In genomic region chr10:46050956-46051355, GRCh38 we compare ENCODE assay signal across 27 cellular contexts. TPM values are rescaled to one million over a fixed set of nuclear protein-coding genes. Genes with fewer than 3 reads are reported as not detected.
DNase-seq lines count a peak whose midpoint lies in the region; ATAC-seq, FAIRE-seq and TF ChIP-seq lines count a peak whose summit lies in the region.
"Had no signal": no experiment of that assay in that cellular context is flagged by ENCODE, and none has a peak within 500 bp of the region (broad histone marks: within the 10 kb centered on the region; RNA-seq: fewer than 3 reads in every experiment).

No MANE protein-coding gene starts in this region.

- H3K4me3 ChIP-seq in mammary epithelial cell (replicated peaks in 1 of 3; ENCODE audit: insufficient read depth in 1 of 3, low read depth in 2 of 3, low read length in 3 of 3): no peak overlapping the region
- H3K4me3 ChIP-seq in HepG2 (replicated peaks in 1 of 3; ENCODE audit: insufficient read depth in 1 of 3, low read depth in 2 of 3, low read length in 3 of 3): no peak overlapping the region
- H3K4me3 ChIP-seq: heart right ventricle, left lung, sigmoid colon, suprapubic skin had no signal

- no peaks in the 10 kb centered on the region for H3K36me3 ChIP-seq in mammary epithelial cell (ENCODE audit: insufficient read depth, low read length)
- no peaks in the 10 kb centered on the region for H3K36me3 ChIP-seq in HepG2 (replicated peaks in 1 of 2; ENCODE audit: control insufficient read depth in 1 of 2, insufficient read depth in 2 of 2, low read length in 2 of 2)
- H3K36me3 ChIP-seq: heart right ventricle, left lung, sigmoid colon, suprapubic skin had no signal

- in situ Hi-C loops in KBM-7 (cut with MboI; ENCODE audit: low pct_unique_long_range_greater_than_20kb, low sequenced_read_pairs) (no loop called here), mammary epithelial cell (cut with MboI; ENCODE audit: low sequenced_read_pairs in 2 of 2) (no loop called here), HepG2 (cut with HindIII; ENCODE audit: extremely low pct_ligation_motif_present, low pct_unique_long_range_greater_than_20kb) (no loop called here)

- no peak overlapping the region for H4K91ac ChIP-seq in H9 (ENCODE audit: insufficient read length, low read depth, low read length)

- no peak overlapping the region for H2BK5ac ChIP-seq in H9 (ENCODE audit: insufficient read length, low read length)

- H3K27ac ChIP-seq in mammary epithelial cell (ENCODE audit: insufficient read depth, low read depth, low read length) (no peak overlapping the region), HepG2 (ENCODE audit: extremely low read length, insufficient read depth, low read length) (no peak overlapping the region), H9 (ENCODE audit: insufficient read length, low read depth, low read length) (no peak overlapping the region)
- H3K27ac ChIP-seq: C4-2B, heart right ventricle, left lung, sigmoid colon, suprapubic skin had no signal

- FAIRE-seq in HepG2 (lab: Jason Lieb, UNC): no peak
- FAIRE-seq: D721Med, RCC 7860, urothelium cell line had no signal

- no peak overlapping the region for H3K4ac ChIP-seq in H9 (ENCODE audit: low read depth, low read length)

- H2AK5ac ChIP-seq in H9 (ENCODE audit: insufficient read length, low read length): no peak overlapping the region

- intact Hi-C loops in mammary epithelial cell (cut with micrococcal nuclease) (no loop called here), HepG2 (cut with micrococcal nuclease; ENCODE audit: unreplicated experiment) (loop anchor here (5.0 kb wide), 1 partner anchor 46 kb away; no protein-coding TSS in a partner anchor)

- BruUV-seq in mammary epithelial cell (replicated peaks; lab: Mats Ljungman, UMichigan) (no TSS peak), HepG2 (replicated peaks; lab: Mats Ljungman, UMichigan) (no TSS peak)

- no peak overlapping the region for H2AFZ ChIP-seq in mammary epithelial cell (ENCODE audit: low read depth, low read length)
- H2AFZ ChIP-seq in HepG2 (ENCODE audit: low read length): no peak overlapping the region
- H2AFZ ChIP-seq in H9 (ENCODE audit: low read length): no peak overlapping the region

- H4K8ac ChIP-seq in H9 (replicated peaks; ENCODE audit: insufficient read length, low read depth, low read length): no peak overlapping the region

- no peaks in the 10 kb centered on the region for H3K36me3 Mint-ChIP-seq in H9 (ENCODE audit: insufficient read depth in 1 of 3, low read depth in 3 of 3)
- H3K36me3 Mint-ChIP-seq: brain had no signal

- TF ChIP-seq EP300 in HepG2 (IDR thresholded peaks at IDR 0.05; ENCODE audit: low read depth in 2 of 2, low read length in 2 of 2) (no peak), HepG2 (CRISPR knock-in tag; IDR thresholded peaks at IDR 0.05; ENCODE audit: borderline replicate concordance) (no peak)

- WGBS in mammary epithelial cell (ENCODE audit: low coverage, missing lambda C conversion rate): 71% methylated on average over 6 of the region's 6 CpGs
- 76% methylated on average over 6 of the region's 6 CpGs for WGBS in HepG2 (ENCODE audit: low lambda C conversion rate)
- WGBS in H9 (ENCODE audit: extremely low coverage, insufficient read length, low lambda C conversion rate): no CpG with 5 or more reads among the region's 6 CpGs

- H2BK15ac ChIP-seq in H9 (ENCODE audit: low read depth, low read length): no peak overlapping the region

- H3K9ac ChIP-seq in mammary epithelial cell (ENCODE audit: insufficient read depth, low read length) (no peak overlapping the region), HepG2 (ENCODE audit: insufficient read depth, low read depth, low read length) (no peak overlapping the region), H9 (ENCODE audit: extremely low read depth, insufficient read length, low read length) (no peak overlapping the region)

- dilution Hi-C loops in mammary epithelial cell (cut with HindIII; ENCODE audit: low sequenced_read_pairs): no loop called here

- H3K9me3 Mint-ChIP-seq in H9: no peaks in the 10 kb centered on the region; a peak in 1 of 5 replicates
- H3K9me3 Mint-ChIP-seq: brain had no signal

- CTCF ChIA-PET in mammary epithelial cell (lab: Charles Lee; ENCODE audit: low non-redundant PET) (no interaction called here), HepG2 (lab: Yijun Ruan, JAX; ENCODE audit: low intra/inter-chr PET ratio, low total read pairs) (no interaction called here)

- H3K27me3 Mint-ChIP-seq in H9 (ENCODE audit: low read depth): peaks cover 6% of the 10 kb centered on the region

- H2BK120ac ChIP-seq in H9 (ENCODE audit: low read depth, low read length, poor library complexity, severe bottlenecking): no peak overlapping the region

- H3K14ac ChIP-seq in H9 (ENCODE audit: insufficient read depth, low read length): no peak overlapping the region

- no peak overlapping the region for H4K5ac ChIP-seq in H9 (ENCODE audit: insufficient read length, low read depth, low read length)

- H2BK20ac ChIP-seq in H9 (ENCODE audit: low read depth, low read length, poor library complexity, severe bottlenecking): no peak overlapping the region

- H4K20me1 ChIP-seq in mammary epithelial cell (ENCODE audit: insufficient read depth, low read length) (no peaks in the 10 kb centered on the region), HepG2 (ENCODE audit: insufficient read depth, low read length) (no peaks in the 10 kb centered on the region), H9 (ENCODE audit: control insufficient read depth, insufficient read depth, insufficient read length) (no peaks in the 10 kb centered on the region)

- no peak overlapping the region for H3K4me3 Mint-ChIP-seq in H9
- H3K4me3 Mint-ChIP-seq: brain, nephron had no signal

- no peak for ATAC-seq in HepG2
- ATAC-seq in stimulated activated naive CD8-positive, alpha-beta T cell treated with anti-CD3 and anti-CD28 coated beads, Interleukin-15, Interleukin-2, amounts not matched to agents 100 U/mL and 50 U/mL, for 24 hours: no peak
- ATAC-seq: heart right ventricle, left lung had no signal

- H3K27me3 ChIP-seq in mammary epithelial cell (ENCODE audit: insufficient read depth, low read length) (no peaks in the 10 kb centered on the region), HepG2 (ENCODE audit: control insufficient read depth in 1 of 2, insufficient read depth in 2 of 2, low read length in 2 of 2) (no peaks in the 10 kb centered on the region), H9 (ENCODE audit: insufficient read depth, low read length) (no peaks in the 10 kb centered on the region)
- H3K27me3 ChIP-seq: suprapubic skin had no signal

- H3K4me1 Mint-ChIP-seq in H9: peaks cover 43 to 50% of the 10 kb centered on the region in 2 experiments
- H3K4me1 Mint-ChIP-seq: brain, nephron had no signal

- no peak overlapping the region for H3T11ph ChIP-seq in H9 (ENCODE audit: low read length)

- H3K18ac ChIP-seq in H9 (ENCODE audit: insufficient read length, low read depth, low read length): no peak overlapping the region

- H3K79me2 ChIP-seq in mammary epithelial cell (ENCODE audit: insufficient read depth, low read length): no peaks in the 10 kb centered on the region
- H3K79me2 ChIP-seq in HepG2 (ENCODE audit: insufficient read depth, low read length): no peaks in the 10 kb centered on the region
- H3K79me2 ChIP-seq in H9 (ENCODE audit: insufficient read depth, low read length): no peaks in the 10 kb centered on the region

- peak; percentile 30 for DNase-seq in EH (ENCODE audit: low read depth)
- DNase-seq in KBM-7: peak; percentile 62
- DNase-seq in mammary epithelial cell: peak; percentile 33
- no peak for DNase-seq in HepG2 (ENCODE audit: low spot score)
- DNase-seq in H9: no peak
- DNase-seq in stimulated activated naive CD4-positive, alpha-beta T cell (lab: John Stamatoyannopoulos, UW): no peak
- DNase-seq in Kasumi-1 (lab: John Stamatoyannopoulos, UW): no peak
- DNase-seq in stimulated activated naive CD8-positive, alpha-beta T cell treated with anti-CD3 and anti-CD28 coated beads, Interleukin-15, Interleukin-2, amounts not matched to agents 100 U/mL and 50 U/mL, for 24 hours: no peak
- DNase-seq: activated CD4-positive, alpha-beta T cell treated with anti-CD3 and anti-CD28 coated beads, Interleukin-2, amount 50 U/mL, for 4 hours; activated CD8-positive, alpha-beta memory T cell treated with anti-CD3 and anti-CD28 coated beads, Interleukin-2, amount 50 U/mL, for 4 hours; GF-D8; heart right ventricle; left lung; midbrain; NCI-H1092 treated with DMSO at 0.1 percent for 48 hours; NCI-H2081; posterior cingulate gyrus; sigmoid colon; T-helper 2 cell had no signal

- TF ChIP-seq POLR2A in HepG2 (IDR thresholded peaks at IDR 0.05; ENCODE audit: insufficient read depth in 1 of 2, low read depth in 2 of 2, low read length in 2 of 2): no peak

- no peaks in the 10 kb centered on the region for H3K23me2 ChIP-seq in H9 (ENCODE audit: insufficient read length, low read depth, low read length, poor library complexity, severe bottlenecking)

- no peak for TF ChIP-seq CTCF in mammary epithelial cell (conservative IDR thresholded peaks at IDR 0.05 in 1 of 2, IDR thresholded peaks at IDR 0.05 in 1 of 2; ENCODE audit: extremely low read depth in 1 of 2, insufficient read depth in 1 of 2, low read depth in 1 of 2, low read length in 2 of 2)
- no peak for TF ChIP-seq CTCF in HepG2 (CRISPR knock-in tag; IDR thresholded peaks at IDR 0.05)
- no peak for TF ChIP-seq CTCF in H9 (conservative IDR thresholded peaks at IDR 0.05)

- no peaks in the 10 kb centered on the region for H3K79me1 ChIP-seq in H9 (ENCODE audit: insufficient read depth, low read depth, low read length, poor library complexity, severe bottlenecking)

- POLR2A ChIA-PET in HepG2 (lab: Yijun Ruan, JAX): interaction anchor here (3.1 kb wide), 1 partner anchor 19 kb away, joined by 49 read pairs; no protein-coding TSS in a partner anchor

- no peak overlapping the region for H3K56ac ChIP-seq in H9 (ENCODE audit: insufficient read length, low read depth, low read length)

- H2BK12ac ChIP-seq in H9 (ENCODE audit: insufficient read length, low read depth, low read length): no peak overlapping the region

- H3K9me3 ChIP-seq in mammary epithelial cell (replicated peaks; ENCODE audit: insufficient read depth, low read length) (no peaks in the 10 kb centered on the region), HepG2 (ENCODE audit: low read length) (no peaks in the 10 kb centered on the region), H9 (ENCODE audit: control insufficient read depth, low read depth, low read length) (no peaks in the 10 kb centered on the region)
- H3K9me3 ChIP-seq: heart right ventricle, left lung, sigmoid colon, suprapubic skin had no signal

- H3K23ac ChIP-seq in H9 (ENCODE audit: insufficient read length, low read depth, low read length): no peak overlapping the region

- H3K4me1 ChIP-seq in mammary epithelial cell (ENCODE audit: insufficient read depth, low read length) (no peaks in the 10 kb centered on the region), HepG2 (ENCODE audit: insufficient read depth, low read length) (peaks cover 87% of the 10 kb centered on the region), H9 (ENCODE audit: insufficient read depth, low read length) (peaks cover 13% of the 10 kb centered on the region; the same call in 1 of the 2 replicates)
- H3K4me1 ChIP-seq: heart right ventricle, left lung, sigmoid colon had no signal

- TF ChIP-seq RAD21 in HepG2 (CRISPR knock-in tag; IDR thresholded peaks at IDR 0.05): no peak

- H3K4me2 ChIP-seq in mammary epithelial cell (ENCODE audit: insufficient read depth, low read depth, low read length) (no peak overlapping the region), HepG2 (ENCODE audit: low read depth, low read length) (no peak overlapping the region), H9 (ENCODE audit: insufficient read depth, insufficient read length, low read length) (no peak overlapping the region)

- H3K27ac Mint-ChIP-seq in H9: no peak overlapping the region; a peak in 1 of 7 replicates
- H3K27ac Mint-ChIP-seq: brain, nephron had no signal

RNA-seq across cellular contexts. Expression of gene MSMB, which starts 4.9 kb away (rescaled TPM):
- not detected for total RNA-seq in mammary epithelial cell
- not detected for polyA plus RNA-seq in mammary epithelial cell
- polyA minus RNA-seq in mammary epithelial cell: not detected
- total RNA-seq in HepG2 (2016; rRNA removed; fragmentation: Illumina TruSeq; extraction: Trizol): not detected in 2 replicates
- total RNA-seq in HepG2 (2016; cell fraction: cytosol; rRNA removed; fragmentation: Illumina TruSeq; extraction: Trizol; ENCODE audit: low read depth): not detected in 2 replicates
- not detected in 2 replicates for total RNA-seq in HepG2 (2016; cell fraction: insoluble cytoplasmic fraction; rRNA removed; fragmentation: Illumina TruSeq; extraction: Trizol)
- total RNA-seq in HepG2 (2016; cell fraction: membrane; rRNA removed; fragmentation: Illumina TruSeq; extraction: Trizol): not detected in 2 replicates
- not detected in 2 replicates for total RNA-seq in HepG2 (2016; cell fraction: nucleus; rRNA removed; fragmentation: Illumina TruSeq; extraction: Trizol)
- 0.84 and 1.3 TPM in 2 replicates for polyA plus RNA-seq in HepG2 (2011; rRNA removed)
- not detected in 2 replicates for polyA plus RNA-seq in HepG2 (2011; cell fraction: cytosol; rRNA removed)
- not detected in 2 replicates for polyA plus RNA-seq in HepG2 (2011; cell fraction: nucleus; rRNA removed)
- 4.1 and 8.1 TPM in 2 replicates for polyA plus RNA-seq in HepG2 (2012)
- not detected in 2 replicates for polyA plus RNA-seq in HepG2 (2016; cell fraction: cytosol; fragmentation: Illumina TruSeq; extraction: Trizol; ENCODE audit: low read depth)
- polyA plus RNA-seq in HepG2 (2016; cell fraction: insoluble cytoplasmic fraction; fragmentation: Illumina TruSeq; extraction: Trizol; ENCODE audit: low read depth): not detected in 2 replicates
- not detected in 2 replicates for polyA plus RNA-seq in HepG2 (2016; cell fraction: membrane; fragmentation: Illumina TruSeq; extraction: Trizol; ENCODE audit: low read depth)
- not detected in 2 replicates for polyA plus RNA-seq in HepG2 (2016; cell fraction: nucleus; fragmentation: Illumina TruSeq; extraction: Trizol; ENCODE audit: insufficient read depth, low read depth)
- polyA minus RNA-seq in HepG2 (2011; rRNA and poly(A)+ RNA removed; ENCODE audit: low replicate concordance): not detected in 2 replicates
- not detected in 2 replicates for polyA minus RNA-seq in HepG2 (2011; cell fraction: cytosol; rRNA and poly(A)+ RNA removed)
- not detected in 2 replicates for polyA minus RNA-seq in HepG2 (2011; cell fraction: nucleus; rRNA and poly(A)+ RNA removed)
- total RNA-seq in H9 (2021): not detected in 2 replicates
- total RNA-seq: heart right ventricle, NCI-H460, sigmoid colon had no signal
- polyA plus RNA-seq: heart right ventricle, sigmoid colon had no signal

RNA-seq across cellular contexts. Expression of gene NCOA4, which starts 20.5 kb away (rescaled TPM):
- total RNA-seq in mammary epithelial cell (100 to 1,000 TPM in 1 of 2 donors, 10 to 100 TPM in 1; 94.2 to 171 TPM), HepG2 (2016; rRNA removed; fragmentation: Illumina TruSeq; extraction: Trizol) (306 and 519 TPM in 2 replicates), H9 (2021) (83.3 and 83.9 TPM in 2 replicates)
- polyA plus RNA-seq in mammary epithelial cell (87.3 TPM), HepG2 (2011; rRNA removed) (324 and 400 TPM in 2 replicates)
- 143 TPM for polyA minus RNA-seq in mammary epithelial cell
- 41.5 and 47.9 TPM in 2 replicates for total RNA-seq in HepG2 (2016; cell fraction: cytosol; rRNA removed; fragmentation: Illumina TruSeq; extraction: Trizol; ENCODE audit: low read depth)
- total RNA-seq in HepG2 (2016; cell fraction: insoluble cytoplasmic fraction; rRNA removed; fragmentation: Illumina TruSeq; extraction: Trizol): 301 and 511 TPM in 2 replicates
- total RNA-seq in HepG2 (2016; cell fraction: membrane; rRNA removed; fragmentation: Illumina TruSeq; extraction: Trizol): 139 and 156 TPM in 2 replicates
- 164 and 168 TPM in 2 replicates for total RNA-seq in HepG2 (2016; cell fraction: nucleus; rRNA removed; fragmentation: Illumina TruSeq; extraction: Trizol)
- 198 and 289 TPM in 2 replicates for polyA plus RNA-seq in HepG2 (2011; cell fraction: cytosol; rRNA removed)
- polyA plus RNA-seq in HepG2 (2011; cell fraction: nucleus; rRNA removed): 115 and 150 TPM in 2 replicates
- 250 and 343 TPM in 2 replicates for polyA plus RNA-seq in HepG2 (2012)
- 15.2 and 17.3 TPM in 2 replicates for polyA plus RNA-seq in HepG2 (2016; cell fraction: cytosol; fragmentation: Illumina TruSeq; extraction: Trizol; ENCODE audit: low read depth)
- polyA plus RNA-seq in HepG2 (2016; cell fraction: insoluble cytoplasmic fraction; fragmentation: Illumina TruSeq; extraction: Trizol; ENCODE audit: low read depth): 352 and 368 TPM in 2 replicates
- polyA plus RNA-seq in HepG2 (2016; cell fraction: membrane; fragmentation: Illumina TruSeq; extraction: Trizol; ENCODE audit: low read depth): 48.5 and 57.6 TPM in 2 replicates
- polyA plus RNA-seq in HepG2 (2016; cell fraction: nucleus; fragmentation: Illumina TruSeq; extraction: Trizol; ENCODE audit: insufficient read depth, low read depth): 161 and 162 TPM in 2 replicates
- 203 and 487 TPM in 2 replicates for polyA minus RNA-seq in HepG2 (2011; rRNA and poly(A)+ RNA removed; ENCODE audit: low replicate concordance)
- 356 and 419 TPM in 2 replicates for polyA minus RNA-seq in HepG2 (2011; cell fraction: cytosol; rRNA and poly(A)+ RNA removed)
- polyA minus RNA-seq in HepG2 (2011; cell fraction: nucleus; rRNA and poly(A)+ RNA removed): 163 and 303 TPM in 2 replicates

Comparison
In these comparisons a context has a peak if more than half of its experiments do, and no peak if none do; other contexts are left out.
1. DNase-seq: peak in EH (single experiment), KBM-7 (single experiment) and mammary epithelial cell (single experiment); none in HepG2 (single experiment), H9 (single experiment), stimulated activated naive CD4-positive, alpha-beta T cell (0 of 6), Kasumi-1 (0 of 2) and stimulated activated naive CD8-positive, alpha-beta T cell treated with anti-CD3 and anti-CD28 coated beads, Interleukin-15, Interleukin-2, amounts not matched to agents 100 U/mL and 50 U/mL, for 24 hours (single experiment).